In the genomic region with DNA sequence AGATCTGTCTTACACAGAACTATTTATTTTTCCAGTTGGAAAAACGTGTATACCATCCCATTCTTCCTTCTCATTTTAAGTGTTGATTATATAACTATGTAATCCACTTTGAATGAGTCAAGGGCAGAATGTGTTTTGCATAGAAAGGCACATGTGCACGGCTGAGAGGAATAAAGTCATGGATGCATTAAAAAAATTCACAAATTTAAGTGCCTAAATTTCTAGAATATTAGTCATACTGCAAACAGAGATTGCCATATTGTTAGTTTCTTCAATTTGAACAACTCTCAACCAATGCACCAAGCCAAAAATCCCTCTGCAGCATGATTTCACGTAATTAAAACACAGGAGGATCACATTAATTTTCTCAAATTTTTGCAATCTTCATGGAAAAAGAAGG, we compare ENCODE assay signal across 20 cellular contexts.
DNase-seq lines count a peak whose midpoint lies in the region; ATAC-seq lines count a peak whose summit lies in the region.
"Had no signal": no experiment of that assay in that cellular context is flagged by ENCODE, and none has a peak within 500 bp of the region (broad histone marks: within the 10 kb centered on the region; RNA-seq: fewer than 3 reads in every experiment).

No MANE protein-coding gene starts in this region.

- H3K4me1 Mint-ChIP-seq in effector memory CD8-positive, alpha-beta T cell (ENCODE audit: low read depth in 2 of 2), result no peaks in the 10 kb centered on the region
- H3K4me1 Mint-ChIP-seq in activated T-helper 1 cell treated with anti-CD3 and anti-CD28 coated beads, Interleukin-12 subunit alpha, Interleukin-12 subunit beta, Interleukin-2, Interleukin-4 antibody, amounts not matched to agents 30 ng/mL and 10 ng/mL and 1 ng/mL, durations not matched to agents 14 hours and 24 hours and 36 hours (ENCODE audit: low read depth), result no peaks in the 10 kb centered on the region
- H3K4me1 Mint-ChIP-seq: activated naive CD8-positive, alpha-beta T cell treated with anti-CD3 and anti-CD28 coated beads for 36 hours; nephron progenitor cell had no signal

- ATAC-seq in HG03025 (IDR thresholded peaks at IDR 0.05; ENCODE audit: low FRiP score, unreplicated experiment), result no peak
- no peak for ATAC-seq in effector memory CD8-positive, alpha-beta T cell (replicated peaks)
- ATAC-seq: CD8-positive, alpha-beta T cell; gastrocnemius medialis; right cardiac atrium; Right ventricle myocardium inferior had no signal

- H3K9me3 Mint-ChIP-seq in effector memory CD8-positive, alpha-beta T cell, result peaks cover 0 to 6% of the 10 kb centered on the region in 2 donors
- no peaks in the 10 kb centered on the region for H3K9me3 Mint-ChIP-seq in activated T-helper 1 cell treated with anti-CD3 and anti-CD28 coated beads, Interleukin-12 subunit alpha, Interleukin-12 subunit beta, Interleukin-2, Interleukin-4 antibody, amounts not matched to agents 30 ng/mL and 10 ng/mL and 1 ng/mL, durations not matched to agents 14 hours and 24 hours and 36 hours
- H3K9me3 Mint-ChIP-seq: dendritic cell treated with granulocyte-macrophage colony-stimulating factor and Interleukin-4, amounts not matched to agents 40 ng/mL and 50 ng/mL, for 4 days; nephron progenitor cell had no signal

- no peak overlapping the region for H3K4me3 Mint-ChIP-seq in effector memory CD8-positive, alpha-beta T cell
- H3K4me3 Mint-ChIP-seq in activated T-helper 1 cell treated with anti-CD3 and anti-CD28 coated beads, Interleukin-12 subunit alpha, Interleukin-12 subunit beta, Interleukin-2, Interleukin-4 antibody, amounts not matched to agents 30 ng/mL and 10 ng/mL and 1 ng/mL, durations not matched to agents 14 hours and 24 hours and 36 hours, result no peak overlapping the region
- H3K4me3 Mint-ChIP-seq: activated naive CD8-positive, alpha-beta T cell treated with anti-CD3 and anti-CD28 coated beads for 36 hours; CD8-positive, alpha-beta T cell; dendritic cell treated with granulocyte-macrophage colony-stimulating factor and Interleukin-4, amounts not matched to agents 40 ng/mL and 50 ng/mL, for 4 days; nephron progenitor cell had no signal

- H3K27me3 Mint-ChIP-seq in effector memory CD8-positive, alpha-beta T cell, result no peaks in the 10 kb centered on the region
- no peaks in the 10 kb centered on the region for H3K27me3 Mint-ChIP-seq in activated T-helper 1 cell treated with anti-CD3 and anti-CD28 coated beads, Interleukin-12 subunit alpha, Interleukin-12 subunit beta, Interleukin-2, Interleukin-4 antibody, amounts not matched to agents 30 ng/mL and 10 ng/mL and 1 ng/mL, durations not matched to agents 14 hours and 24 hours and 36 hours (ENCODE audit: insufficient read depth)
- H3K27me3 Mint-ChIP-seq: activated naive CD8-positive, alpha-beta T cell treated with anti-CD3 and anti-CD28 coated beads for 36 hours; dendritic cell treated with granulocyte-macrophage colony-stimulating factor and Interleukin-4, amounts not matched to agents 40 ng/mL and 50 ng/mL, for 4 days had no signal

- DNase-seq in GM03348 (ENCODE audit: low spot score) (peak; percentile 69), NCI-H526 treated with DMSO at 0.1 percent for 48 hours (lab: John Stamatoyannopoulos, UW) (peak; percentile 7), dedifferentiated amniotic fluid mesenchymal stem cell (ENCODE audit: extremely low spot score) (peak; percentile 52), non-pigmented ciliary epithelial cell (ENCODE audit: low read depth) (peak; percentile 32)
- DNase-seq in effector memory CD8-positive, alpha-beta T cell, result no peak
- no peak for DNase-seq in activated T-helper 1 cell treated with anti-CD3 and anti-CD28 coated beads, Interleukin-12 subunit alpha, Interleukin-12 subunit beta, Interleukin-2, Interleukin-4 antibody, amounts not matched to agents 30 ng/mL and 10 ng/mL and 1 ng/mL, durations not matched to agents 14 hours and 24 hours and 36 hours (ENCODE audit: low spot score)
- DNase-seq: activated naive CD8-positive, alpha-beta T cell treated with anti-CD3 and anti-CD28 coated beads for 36 hours; CD8-positive, alpha-beta T cell; gastrocnemius medialis; KG1; mammary epithelial cell; NCI-H82; nephron progenitor cell; right cardiac atrium; stimulated activated CD4-positive, alpha-beta T cell treated with anti-CD3 and anti-CD28 coated beads, Interleukin-2, amount 100 ng/mL, for 48 hours; T-helper 2 cell; tibial artery had no signal

- no peaks in the 10 kb centered on the region for H3K36me3 Mint-ChIP-seq in effector memory CD8-positive, alpha-beta T cell (ENCODE audit: insufficient read depth)
- no peaks in the 10 kb centered on the region for H3K36me3 Mint-ChIP-seq in activated T-helper 1 cell treated with anti-CD3 and anti-CD28 coated beads, Interleukin-12 subunit alpha, Interleukin-12 subunit beta, Interleukin-2, Interleukin-4 antibody, amounts not matched to agents 30 ng/mL and 10 ng/mL and 1 ng/mL, durations not matched to agents 14 hours and 24 hours and 36 hours (ENCODE audit: low read depth)
- H3K36me3 Mint-ChIP-seq: activated naive CD8-positive, alpha-beta T cell treated with anti-CD3 and anti-CD28 coated beads for 36 hours; CD8-positive, alpha-beta T cell had no signal

- H3K27ac Mint-ChIP-seq in effector memory CD8-positive, alpha-beta T cell, result no peak overlapping the region
- no peak overlapping the region for H3K27ac Mint-ChIP-seq in activated T-helper 1 cell treated with anti-CD3 and anti-CD28 coated beads, Interleukin-12 subunit alpha, Interleukin-12 subunit beta, Interleukin-2, Interleukin-4 antibody, amounts not matched to agents 30 ng/mL and 10 ng/mL and 1 ng/mL, durations not matched to agents 14 hours and 24 hours and 36 hours
- H3K27ac Mint-ChIP-seq: activated naive CD8-positive, alpha-beta T cell treated with anti-CD3 and anti-CD28 coated beads for 36 hours; CD8-positive, alpha-beta T cell; dendritic cell treated with granulocyte-macrophage colony-stimulating factor and Interleukin-4, amounts not matched to agents 40 ng/mL and 50 ng/mL, for 4 days; nephron progenitor cell had no signal

- intact Hi-C loops in activated T-helper 1 cell treated with anti-CD3 and anti-CD28 coated beads, Interleukin-12 subunit alpha, Interleukin-12 subunit beta, Interleukin-2, Interleukin-4 antibody, amounts not matched to agents 30 ng/mL and 10 ng/mL and 1 ng/mL, durations not matched to agents 14 hours and 24 hours and 36 hours (cut with micrococcal nuclease), result no loop called here

Comparison
In these comparisons a context has a peak if more than half of its experiments do, and no peak if none do; other contexts are left out.
1. DNase-seq: peak in GM03348 (single experiment), NCI-H526 treated with DMSO at 0.1 percent for 48 hours (single experiment), dedifferentiated amniotic fluid mesenchymal stem cell (single experiment) and non-pigmented ciliary epithelial cell (single experiment); none in effector memory CD8-positive, alpha-beta T cell (0 of 3) and activated T-helper 1 cell treated with anti-CD3 and anti-CD28 coated beads, Interleukin-12 subunit alpha, Interleukin-12 subunit beta, Interleukin-2, Interleukin-4 antibody, amounts not matched to agents 30 ng/mL and 10 ng/mL and 1 ng/mL, durations not matched to agents 14 hours and 24 hours and 36 hours (single experiment).